In genomic region chr3:123314409-123315270, GRCh38 we compare ENCODE assay signal across 15 cellular contexts.
DNase-seq lines count a peak whose midpoint lies in the region; ATAC-seq, FAIRE-seq and TF ChIP-seq lines count a peak whose summit lies in the region.
"Had no signal": no experiment of that assay in that cellular context is flagged by ENCODE, and none has a peak within 500 bp of the region (broad histone marks: within the 10 kb centered on the region; RNA-seq: fewer than 3 reads in every experiment).

No MANE protein-coding gene starts in this region.

- no peaks in the 10 kb centered on the region for H3K79me2 ChIP-seq in MM.1S (ENCODE audit: low read length)

- no peaks in the 10 kb centered on the region for H4K20me1 ChIP-seq in MM.1S (ENCODE audit: insufficient read depth, low read length)

- peaks cover 2% of the 10 kb centered on the region for H3K27me3 Mint-ChIP-seq in activated naive CD4-positive, alpha-beta T cell treated with anti-CD3 and anti-CD28 coated beads for 36 hours (ENCODE audit: low read depth)

- POLR2A ChIA-PET in A549 (lab: Yijun Ruan, JAX), result no interaction called here

- FAIRE-seq in A549 (lab: Jason Lieb, UNC), result no peak

- ATAC-seq in A549 (no peak), GM21447 (IDR thresholded peaks at IDR 0.05; ENCODE audit: unreplicated experiment) (no peak), HG03520 (IDR thresholded peaks at IDR 0.05; ENCODE audit: unreplicated experiment) (no peak)
- ATAC-seq: activated CD4-positive, CD25-positive, alpha-beta regulatory T cell treated with anti-CD3 and anti-CD28 coated beads, Interleukin-2, amount 50 U/mL, for 24 hours had no signal

- intact Hi-C loops in activated naive CD4-positive, alpha-beta T cell treated with anti-CD3 and anti-CD28 coated beads for 36 hours (cut with micrococcal nuclease), result no loop called here

- DNase-seq in A549 (ENCODE audit: low read depth in 1 of 2, low spot score in 1 of 2) (no peak), MM.1S (no peak), NCI-H748 treated with DMSO at 0.1 percent for 48 hours (lab: John Stamatoyannopoulos, UW) (peak; percentile 30), iPS DF 19.7 (ENCODE audit: low read depth, low spot score) (peak; percentile 98), NCI-H82 (lab: John Stamatoyannopoulos, UW) (no peak)
- no peak for DNase-seq in activated naive CD4-positive, alpha-beta T cell treated with anti-CD3 and anti-CD28 coated beads for 36 hours
- DNase-seq: ACHN; activated T-cell treated with anti-CD3 and anti-CD28 coated beads for 4 hours; Calu3; stimulated activated CD4-positive, alpha-beta T cell treated with anti-CD3 and anti-CD28 coated beads, Interleukin-2, amount 100 ng/mL, for 24 hours; upper lobe of left lung had no signal

- CTCF ChIA-PET in A549 (lab: Yijun Ruan, JAX), result interaction anchor here (0.7 to 1.4 kb wide), 5 partner anchors 9 to 15 kb away, joined by 3 to 6 read pairs (median 3); no protein-coding TSS in a partner anchor
- CTCF ChIA-PET in activated naive CD4-positive, alpha-beta T cell treated with anti-CD3 and anti-CD28 coated beads for 36 hours (lab: Charles Lee), result interaction anchor here (0.6 to 0.7 kb wide), 2 partner anchors 245 kb away, joined by 3 to 5 read pairs; no protein-coding TSS in a partner anchor

- peak overlapping the region; percentile 49; the same call in 1 of the 2 replicates for H2AFZ ChIP-seq in MM.1S (ENCODE audit: low read length)

- WGBS in A549 (ENCODE audit: missing lambda C conversion rate), result 42% methylated on average over 14 of the region's 14 CpGs

- H3K4me1 ChIP-seq in A549, result 0 out of 3 replicates have a peak, but pooled peaks cover 10% of the 10 kb centered on the region
- peaks cover 12% of the 10 kb centered on the region; the same call in 1 of the 2 replicates for H3K4me1 ChIP-seq in MM.1S (ENCODE audit: low read length)
- H3K4me1 ChIP-seq: prostate gland, upper lobe of left lung had no signal

- no peak overlapping the region for H3K27ac Mint-ChIP-seq in activated naive CD4-positive, alpha-beta T cell treated with anti-CD3 and anti-CD28 coated beads for 36 hours

- no peak for TF ChIP-seq EP300 in A549 (IDR thresholded peaks at IDR 0.05)

- H3K4me2 ChIP-seq in A549, result no peak overlapping the region
- H3K4me2 ChIP-seq in MM.1S (ENCODE audit: low read depth, low read length), result peak overlapping the region; percentile 20; the same call in 1 of the 2 replicates

- no peaks in the 10 kb centered on the region for H3K36me3 Mint-ChIP-seq in activated naive CD4-positive, alpha-beta T cell treated with anti-CD3 and anti-CD28 coated beads for 36 hours (ENCODE audit: low read depth)

- H3K27ac ChIP-seq in A549 (no peak overlapping the region), MM.1S (ENCODE audit: low read length) (no peak overlapping the region)
- H3K27ac ChIP-seq: prostate gland, upper lobe of left lung had no signal

- H3K9ac ChIP-seq in MM.1S (ENCODE audit: low read length), result no peak overlapping the region

- H3K9me3 ChIP-seq in A549 (no peaks in the 10 kb centered on the region), MM.1S (replicated peaks; ENCODE audit: insufficient read depth, low read length) (no peaks in the 10 kb centered on the region)
- H3K9me3 ChIP-seq: prostate gland, upper lobe of left lung had no signal

- TF ChIP-seq RAD21 in A549 (conservative IDR thresholded peaks at IDR 0.05 in 1 of 2, IDR thresholded peaks at IDR 0.05 in 1 of 2), result no peak

- H3F3A ChIP-seq in MM.1S (ENCODE audit: insufficient read depth, low read length), result no peaks in the 10 kb centered on the region

- no peak overlapping the region for H3K4me3 Mint-ChIP-seq in activated naive CD4-positive, alpha-beta T cell treated with anti-CD3 and anti-CD28 coated beads for 36 hours

- H3K9me2 ChIP-seq in MM.1S (replicated peaks; ENCODE audit: insufficient read depth, low read length), result no peaks in the 10 kb centered on the region

- TF ChIP-seq POLR2A in A549 (IDR thresholded peaks at IDR 0.05; ENCODE audit: low read length), result no peak

- peaks cover 2% of the 10 kb centered on the region for H3K4me1 Mint-ChIP-seq in activated naive CD4-positive, alpha-beta T cell treated with anti-CD3 and anti-CD28 coated beads for 36 hours (ENCODE audit: low read depth)

- no peaks in the 10 kb centered on the region for H3K27me3 ChIP-seq in MM.1S (replicated peaks; ENCODE audit: insufficient read depth, low read length)
- H3K27me3 ChIP-seq: upper lobe of left lung had no signal

- TF ChIP-seq CTCF in A549 (IDR thresholded peaks at IDR 0.05) (no peak), MM.1S (IDR thresholded peaks at IDR 0.05; ENCODE audit: low read length) (no peak)

- H3K9me3 Mint-ChIP-seq in activated naive CD4-positive, alpha-beta T cell treated with anti-CD3 and anti-CD28 coated beads for 36 hours, result no peaks in the 10 kb centered on the region

- H3K36me3 ChIP-seq in MM.1S (replicated peaks; ENCODE audit: insufficient read depth, low read length), result no peaks in the 10 kb centered on the region
- H3K36me3 ChIP-seq: prostate gland, upper lobe of left lung had no signal

- H3K4me3 ChIP-seq in A549 (no peak overlapping the region), MM.1S (ENCODE audit: low read length) (no peak overlapping the region)
- H3K4me3 ChIP-seq: prostate gland, upper lobe of left lung had no signal

TF ChIP-seq in A549, 52 proteins besides CTCF, POLR2A, EP300 and RAD21:
- peak; percentile 23 for TF ChIP-seq MAFK (IDR thresholded peaks at IDR 0.05; ENCODE audit: partially characterized antibody)
- no peak for TF ChIP-seq FOSB (CRISPR knock-in tag; IDR thresholded peaks at IDR 0.05)

Comparison
In these comparisons a context has a peak if more than half of its experiments do, and no peak if none do; other contexts are left out.
1. DNase-seq: peak in NCI-H748 treated with DMSO at 0.1 percent for 48 hours (single experiment) and iPS DF 19.7 (single experiment); none in A549 (0 of 2), MM.1S (single experiment), NCI-H82 (single experiment) and activated naive CD4-positive, alpha-beta T cell treated with anti-CD3 and anti-CD28 coated beads for 36 hours (single experiment).